In the genomic region with DNA sequence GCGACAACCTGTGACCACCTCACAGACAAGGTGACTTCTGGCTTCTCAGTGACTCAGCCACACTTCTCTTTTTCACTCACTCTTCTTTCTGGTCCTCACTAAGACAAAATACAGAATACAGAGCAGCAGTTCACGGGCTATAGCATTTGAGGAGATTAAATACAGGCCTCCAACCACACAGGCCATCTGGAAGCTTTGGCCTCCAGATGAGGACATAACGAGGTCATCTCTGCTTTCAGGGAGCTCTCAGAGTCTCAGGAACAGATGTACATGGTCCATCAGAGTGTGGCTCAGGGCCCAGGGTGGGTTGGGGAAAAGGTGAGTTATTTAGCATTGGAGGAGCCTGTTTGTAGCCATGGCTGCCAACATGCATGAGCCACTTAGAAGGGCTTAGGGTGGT, we compare ENCODE assay signal across 16 cellular contexts.
DNase-seq lines count a peak whose midpoint lies in the region; ATAC-seq and TF ChIP-seq lines count a peak whose summit lies in the region.
"Had no signal": no experiment of that assay in that cellular context is flagged by ENCODE, and none has a peak within 500 bp of the region (broad histone marks: within the 10 kb centered on the region; RNA-seq: fewer than 3 reads in every experiment).

No MANE protein-coding gene starts in this region.

- WGBS in right cardiac atrium, result 84% methylated on average over 3 of the region's 3 CpGs
- 87 to 88% methylated on average over 3 of the region's 3 CpGs for WGBS in sigmoid colon, 2 donors

- DNase-seq in cardiac muscle cell (ENCODE audit: low read depth in 1 of 2, low spot score in 1 of 2), result no peak
- no peak for DNase-seq in right cardiac atrium
- DNase-seq in NCI-H524 (lab: John Stamatoyannopoulos, UW), result peak; percentile 72 to 94
- DNase-seq in endothelial cell (ENCODE audit: low spot score), result no peak
- DNase-seq in sigmoid colon, result no peak
- no peak for DNase-seq in NCI-H1105 treated with DMSO at 0.1 percent for 48 hours (lab: John Stamatoyannopoulos, UW)
- DNase-seq: MV-4-11, NCI-H187, NCI-H774, PC-9 had no signal

- TF ChIP-seq CTCF in cardiac muscle cell (IDR thresholded peaks at IDR 0.05; ENCODE audit: low read depth, low read length) (no peak), endothelial cell (IDR thresholded peaks at IDR 0.05; ENCODE audit: unreplicated experiment) (no peak), sigmoid colon (IDR thresholded peaks at IDR 0.05) (no peak)

- H3K27ac ChIP-seq in cardiac muscle cell (peak overlapping the region; percentile 7), right cardiac atrium (ENCODE audit: low read length) (no peak overlapping the region), sigmoid colon (no peak overlapping the region)
- H3K27ac ChIP-seq: C4-2B, HL-60, KMS-11, PC-9, SJCRH30 had no signal

- H3K4me3 Mint-ChIP-seq in endothelial cell (ENCODE audit: unreplicated experiment), result peak overlapping the region; percentile 68

- H3K4me1 ChIP-seq in cardiac muscle cell (ENCODE audit: low read depth) (peaks cover 30% of the 10 kb centered on the region), right cardiac atrium (ENCODE audit: control insufficient read depth, insufficient read depth, low read length) (no peaks in the 10 kb centered on the region), sigmoid colon (peaks cover 0 to 14% (median 11%) of the 10 kb centered on the region in 4 donors)
- H3K4me1 ChIP-seq: HAP-1, SJCRH30 had no signal

- no peaks in the 10 kb centered on the region for H3K9me3 Mint-ChIP-seq in endothelial cell (ENCODE audit: unreplicated experiment)

- intact Hi-C loops in right cardiac atrium (cut with DNase I) (loop anchor here in 1 of 4 donors (10.0 kb wide), 1 partner anchor 257 kb away; no protein-coding TSS in a partner anchor), sigmoid colon (cut with DNase I) (no loop called here)

- peaks cover 34% of the 10 kb centered on the region for H3K36me3 Mint-ChIP-seq in endothelial cell (ENCODE audit: low read depth, unreplicated experiment)

- no peak overlapping the region for H3K27ac Mint-ChIP-seq in endothelial cell (ENCODE audit: unreplicated experiment)

- H3K4me3 ChIP-seq in cardiac muscle cell (no peak overlapping the region), right cardiac atrium (ENCODE audit: low read length) (no peak overlapping the region), sigmoid colon (no peak overlapping the region)
- H3K4me3 ChIP-seq: HAP-1, PC-9, SJCRH30 had no signal

- ATAC-seq in right cardiac atrium, result no peak
- ATAC-seq in GM21786 (IDR thresholded peaks at IDR 0.05; ENCODE audit: unreplicated experiment), result no peak

- TF ChIP-seq POLR2A in sigmoid colon (IDR thresholded peaks at IDR 0.05), result no peak

- no peak for TF ChIP-seq EP300 in sigmoid colon (IDR thresholded peaks at IDR 0.05)

- H3K27me3 Mint-ChIP-seq in endothelial cell (ENCODE audit: unreplicated experiment), result peaks cover 5% of the 10 kb centered on the region

- no peaks in the 10 kb centered on the region for H3K9me3 ChIP-seq in cardiac muscle cell (ENCODE audit: low read depth)
- H3K9me3 ChIP-seq in right cardiac atrium (ENCODE audit: control insufficient read depth, low read length), result no peaks in the 10 kb centered on the region
- H3K9me3 ChIP-seq in sigmoid colon, result no peaks in the 10 kb centered on the region
- H3K9me3 ChIP-seq: HAP-1, SJCRH30 had no signal

- H3K36me3 ChIP-seq in cardiac muscle cell, result no peaks in the 10 kb centered on the region
- H3K36me3 ChIP-seq in sigmoid colon, result no peaks in the 10 kb centered on the region
- H3K36me3 ChIP-seq: HAP-1, SJCRH30 had no signal

- H3K27me3 ChIP-seq in cardiac muscle cell, result no peaks in the 10 kb centered on the region
- no peaks in the 10 kb centered on the region for H3K27me3 ChIP-seq in right cardiac atrium (ENCODE audit: control insufficient read depth, insufficient read depth)
- no peaks in the 10 kb centered on the region for H3K27me3 ChIP-seq in sigmoid colon
- H3K27me3 ChIP-seq: SJCRH30 had no signal

- H3K4me1 Mint-ChIP-seq in endothelial cell (ENCODE audit: unreplicated experiment), result peaks cover 47% of the 10 kb centered on the region

Comparison
In these comparisons a context has a peak if more than half of its experiments do, and no peak if none do; other contexts are left out.
1. DNase-seq: peak in NCI-H524 (2 of 2); none in cardiac muscle cell (0 of 2), right cardiac atrium (0 of 3), endothelial cell (single experiment), sigmoid colon (single experiment) and NCI-H1105 treated with DMSO at 0.1 percent for 48 hours (single experiment).